Comparison of ENCODE assay signal across 21 cellular contexts in genomic region chr10:6586501-6586900, GRCh38. TPM values are rescaled to one million over a fixed set of nuclear protein-coding genes. Genes with fewer than 3 reads are reported as not detected.
A peak's percentile ranks its signal among the peaks of the same experiment; 100 is the strongest.
DNase-seq lines count a peak whose midpoint lies in the region; ATAC-seq and TF ChIP-seq lines count a peak whose summit lies in the region.
"Had no signal": no experiment of that assay in that cellular context is flagged by ENCODE, and none has a peak within 500 bp of the region (broad histone marks: within the 10 kb centered on the region; RNA-seq: fewer than 3 reads in every experiment).

No MANE protein-coding gene starts in this region.

- H3K4me1 Mint-ChIP-seq in activated T-cell treated with anti-CD3 and anti-CD28 coated beads, Interleukin-2, amount 50 U/mL, for 4 hours (ENCODE audit: low read depth) = peaks cover 89% of the 10 kb centered on the region
- peaks cover 83% of the 10 kb centered on the region for H3K4me1 Mint-ChIP-seq in activated naive CD8-positive, alpha-beta T cell treated with anti-CD3 and anti-CD28 coated beads for 36 hours
- H3K4me1 Mint-ChIP-seq in stimulated activated effector memory CD8-positive, alpha-beta T cell treated with anti-CD3 and anti-CD28 coated beads, Interleukin-12 subunit alpha, Interleukin-12 subunit beta, amount 100 ng/mL, for 72 hours = peaks cover 80% of the 10 kb centered on the region

- H3K9me3 Mint-ChIP-seq in activated T-cell treated with anti-CD3 and anti-CD28 coated beads, Interleukin-2, amount 50 U/mL, for 4 hours = no peaks in the 10 kb centered on the region
- peaks cover 2% of the 10 kb centered on the region for H3K9me3 Mint-ChIP-seq in activated naive CD8-positive, alpha-beta T cell treated with anti-CD3 and anti-CD28 coated beads for 36 hours
- peaks cover 2% of the 10 kb centered on the region for H3K9me3 Mint-ChIP-seq in stimulated activated effector memory CD8-positive, alpha-beta T cell treated with anti-CD3 and anti-CD28 coated beads, Interleukin-12 subunit alpha, Interleukin-12 subunit beta, amount 100 ng/mL, for 72 hours
- H3K9me3 Mint-ChIP-seq: dendritic cell treated with granulocyte-macrophage colony-stimulating factor and Interleukin-4, amounts not matched to agents 40 ng/mL and 50 ng/mL, for 4 days had no signal

- H3K36me3 Mint-ChIP-seq in activated T-cell treated with anti-CD3 and anti-CD28 coated beads, Interleukin-2, amount 50 U/mL, for 4 hours (ENCODE audit: insufficient read depth) = peaks cover 58% of the 10 kb centered on the region
- peaks cover 92% of the 10 kb centered on the region for H3K36me3 Mint-ChIP-seq in activated naive CD8-positive, alpha-beta T cell treated with anti-CD3 and anti-CD28 coated beads for 36 hours
- H3K36me3 Mint-ChIP-seq in stimulated activated effector memory CD8-positive, alpha-beta T cell treated with anti-CD3 and anti-CD28 coated beads, Interleukin-12 subunit alpha, Interleukin-12 subunit beta, amount 100 ng/mL, for 72 hours = peaks cover 99% of the 10 kb centered on the region

- peak overlapping the region; percentile 96 for H3K27ac Mint-ChIP-seq in activated naive CD8-positive, alpha-beta T cell treated with anti-CD3 and anti-CD28 coated beads for 36 hours
- H3K27ac Mint-ChIP-seq in stimulated activated effector memory CD8-positive, alpha-beta T cell treated with anti-CD3 and anti-CD28 coated beads, Interleukin-12 subunit alpha, Interleukin-12 subunit beta, amount 100 ng/mL, for 72 hours = peak overlapping the region; percentile 89
- H3K27ac Mint-ChIP-seq: CD14-positive monocyte; dendritic cell treated with granulocyte-macrophage colony-stimulating factor and Interleukin-4, amounts not matched to agents 40 ng/mL and 50 ng/mL, for 4 days had no signal

- H3K27ac ChIP-seq in caudate nucleus (ENCODE audit: low read depth, low read length) = no peak overlapping the region
- H3K27ac ChIP-seq: upper lobe of right lung had no signal

- no peak overlapping the region for H3K9ac ChIP-seq in Loucy (ENCODE audit: low read depth, low read length, poor library complexity, severe bottlenecking)

- H3K79me2 ChIP-seq in Loucy (ENCODE audit: insufficient read depth, low read length) = peaks cover 41% of the 10 kb centered on the region

- H3K36me3 ChIP-seq in Loucy (ENCODE audit: insufficient read depth, low read length) = peaks cover 9% of the 10 kb centered on the region; the same call in 1 of the 2 replicates
- H3K36me3 ChIP-seq: upper lobe of right lung had no signal

- H3K9me3 ChIP-seq in Loucy (ENCODE audit: insufficient read depth, low read depth, low read length) = no peaks in the 10 kb centered on the region
- H3K9me3 ChIP-seq: upper lobe of right lung had no signal

- peak in 1 of 2 donors; percentile 38 for ATAC-seq in activated T-cell treated with anti-CD3 and anti-CD28 coated beads, Interleukin-2, amount 50 U/mL, for 4 hours
- no peak for ATAC-seq in stimulated activated effector memory CD8-positive, alpha-beta T cell treated with anti-CD3 and anti-CD28 coated beads, Interleukin-12 subunit alpha, Interleukin-12 subunit beta, amount 100 ng/mL, for 72 hours
- no peak for ATAC-seq in GM18519 (IDR thresholded peaks at IDR 0.05; ENCODE audit: low FRiP score, unreplicated experiment)
- ATAC-seq: upper lobe of right lung had no signal

- no peaks in the 10 kb centered on the region for H4K20me1 ChIP-seq in Loucy (ENCODE audit: insufficient read depth, low read length, poor library complexity, severe bottlenecking)

- no peak overlapping the region for H3K4me3 ChIP-seq in Loucy (ENCODE audit: low read length, poor library complexity, severe bottlenecking)
- H3K4me3 ChIP-seq: upper lobe of right lung had no signal

- peak overlapping the region; percentile 94 for H3K4me2 ChIP-seq in Loucy (ENCODE audit: low read depth, low read length, poor library complexity, severe bottlenecking)

- no peaks in the 10 kb centered on the region for H3K27me3 Mint-ChIP-seq in activated T-cell treated with anti-CD3 and anti-CD28 coated beads, Interleukin-2, amount 50 U/mL, for 4 hours (ENCODE audit: low read depth)
- H3K27me3 Mint-ChIP-seq in activated naive CD8-positive, alpha-beta T cell treated with anti-CD3 and anti-CD28 coated beads for 36 hours = no peaks in the 10 kb centered on the region

- H3K4me3 Mint-ChIP-seq in activated T-cell treated with anti-CD3 and anti-CD28 coated beads, Interleukin-2, amount 50 U/mL, for 4 hours = peak overlapping the region; percentile 95
- peak overlapping the region; percentile 97 for H3K4me3 Mint-ChIP-seq in activated naive CD8-positive, alpha-beta T cell treated with anti-CD3 and anti-CD28 coated beads for 36 hours
- H3K4me3 Mint-ChIP-seq in stimulated activated effector memory CD8-positive, alpha-beta T cell treated with anti-CD3 and anti-CD28 coated beads, Interleukin-12 subunit alpha, Interleukin-12 subunit beta, amount 100 ng/mL, for 72 hours = peak overlapping the region; percentile 92
- H3K4me3 Mint-ChIP-seq: CD14-positive monocyte; dendritic cell treated with granulocyte-macrophage colony-stimulating factor and Interleukin-4, amounts not matched to agents 40 ng/mL and 50 ng/mL, for 4 days had no signal

- H3K4me1 ChIP-seq in Loucy (ENCODE audit: insufficient read depth, low read length, poor library complexity, severe bottlenecking) = peaks cover 73% of the 10 kb centered on the region
- H3K4me1 ChIP-seq: upper lobe of right lung had no signal

- H3K9me2 ChIP-seq in Loucy (replicated peaks; ENCODE audit: low read depth, low read length) = no peaks in the 10 kb centered on the region

- H3F3A ChIP-seq in Loucy (ENCODE audit: low read depth) = no peaks in the 10 kb centered on the region; the same call in 1 of the 2 replicates

- no peaks in the 10 kb centered on the region for H3K27me3 ChIP-seq in Loucy (ENCODE audit: insufficient read depth, low read length, poor library complexity, severe bottlenecking)
- H3K27me3 ChIP-seq: upper lobe of right lung had no signal

- DNase-seq in activated T-cell treated with anti-CD3 and anti-CD28 coated beads, Interleukin-2, amount 50 U/mL, for 4 hours = no peak
- DNase-seq in activated T-cell treated with anti-CD3 and anti-CD28 coated beads, Interleukin-2, amount 50 U/mL, for 48 hours = no peak
- no peak for DNase-seq in activated naive CD8-positive, alpha-beta T cell treated with anti-CD3 and anti-CD28 coated beads for 36 hours
- no peak for DNase-seq in stimulated activated effector memory CD8-positive, alpha-beta T cell treated with anti-CD3 and anti-CD28 coated beads, Interleukin-12 subunit alpha, Interleukin-12 subunit beta, amount 100 ng/mL, for 72 hours (ENCODE audit: low spot score in 2 of 2)
- no peak for DNase-seq in caudate nucleus (lab: John Stamatoyannopoulos, UW)
- DNase-seq: activated CD4-positive, CD25-positive, alpha-beta regulatory T cell treated with anti-CD3 and anti-CD28 coated beads, Interleukin-2, amount 50 U/mL, for 72 hours; DMS153; glutamatergic neuron; kidney glomerular epithelial cell; NCI-H1105; NCI-H2081; NCI-H345; NCI-H774; retina; substantia nigra; upper lobe of right lung had no signal

- H2AFZ ChIP-seq in Loucy (ENCODE audit: low read length) = no peak overlapping the region

- TF ChIP-seq CTCF in Loucy (conservative IDR thresholded peaks at IDR 0.05; ENCODE audit: low read length) = no peak

RNA-seq across cellular contexts. Expression of gene PRKCQ, which starts 6.4 kb away (rescaled TPM):
- total RNA-seq in activated T-cell treated with anti-CD3 and anti-CD28 coated beads, Interleukin-2, amount 50 U/mL, for 4 hours = 10 to 100 TPM; 21.4 to 26.2 (median 22.3) TPM
- total RNA-seq in activated naive CD8-positive, alpha-beta T cell treated with anti-CD3 and anti-CD28 coated beads for 36 hours = 10 to 100 TPM; 44.9 to 45.9 TPM
- total RNA-seq: osteoblast had no signal
